In genomic region chr19:47510516-47511127, GRCh38 we compare ENCODE assay signal across 13 cellular contexts. TPM values are rescaled to one million over a fixed set of nuclear protein-coding genes. Genes with fewer than 3 reads are reported as not detected.
DNase-seq lines count a peak whose midpoint lies in the region; ATAC-seq and TF ChIP-seq lines count a peak whose summit lies in the region.
"Had no signal": no experiment of that assay in that cellular context is flagged by ENCODE, and none has a peak within 500 bp of the region (broad histone marks: within the 10 kb centered on the region; RNA-seq: fewer than 3 reads in every experiment).

No MANE protein-coding gene starts in this region.

- H3K4me3 ChIP-seq in transverse colon (no peak overlapping the region), colonic mucosa (no peak overlapping the region)

- H3K4me1 ChIP-seq in transverse colon (peaks cover 33 to 68% (median 45%) of the 10 kb centered on the region in 4 donors), colonic mucosa (peaks cover 12% of the 10 kb centered on the region)

- H3K9me3 Mint-ChIP-seq in activated naive CD4-positive, alpha-beta T cell treated with anti-CD3 and anti-CD28 coated beads, Interleukin-2, amount 10 ng/mL, durations not matched to agents 7 days and 5 days: no peaks in the 10 kb centered on the region
- no peaks in the 10 kb centered on the region for H3K9me3 Mint-ChIP-seq in activated naive CD4-positive, alpha-beta T cell treated with anti-CD3 and anti-CD28 coated beads for 36 hours
- no peaks in the 10 kb centered on the region for H3K9me3 Mint-ChIP-seq in nephron progenitor cell

- peak overlapping the region; percentile 54 for H3K27ac ChIP-seq in caudate nucleus (ENCODE audit: low read depth, low read length)
- peak overlapping the region; percentile 84 to 99 (median 97) for H3K27ac ChIP-seq in transverse colon
- no peak overlapping the region for H3K27ac ChIP-seq in colonic mucosa

- ATAC-seq in GM21360 (IDR thresholded peaks at IDR 0.05; ENCODE audit: unreplicated experiment): no peak
- ATAC-seq: left colon had no signal

- DNase-seq in activated naive CD4-positive, alpha-beta T cell treated with anti-CD3 and anti-CD28 coated beads, Interleukin-2, amount 10 ng/mL, durations not matched to agents 7 days and 5 days: no peak
- DNase-seq in activated naive CD4-positive, alpha-beta T cell treated with anti-CD3 and anti-CD28 coated beads for 36 hours: no peak
- DNase-seq in caudate nucleus (lab: John Stamatoyannopoulos, UW) (peak in 16 of 61 donors; percentile 12 to 65 (median 25)), nephron progenitor cell (no peak), transverse colon (no peak), colonic mucosa (no peak)
- no peak for DNase-seq in activated T-cell treated with anti-CD3 and anti-CD28 coated beads, Interleukin-2, amount 50 U/mL, for 48 hours
- DNase-seq: left colon; NCI-H146; NK-92 treated with Interleukin-12 subunit alpha and Interleukin-12 subunit beta, amount 100 ng/mL, for 24 hours had no signal

- no peak for TF ChIP-seq EP300 in transverse colon (IDR thresholded peaks at IDR 0.05; ENCODE audit: low read depth)

- no peaks in the 10 kb centered on the region for H3K9me3 ChIP-seq in transverse colon
- no peaks in the 10 kb centered on the region for H3K9me3 ChIP-seq in colonic mucosa

- CTCF ChIA-PET in activated naive CD4-positive, alpha-beta T cell treated with anti-CD3 and anti-CD28 coated beads, Interleukin-2, amount 10 ng/mL, durations not matched to agents 7 days and 5 days (lab: Charles Lee): no interaction called here
- CTCF ChIA-PET in activated naive CD4-positive, alpha-beta T cell treated with anti-CD3 and anti-CD28 coated beads for 36 hours (lab: Charles Lee): interaction anchor here (0.7 to 1.5 kb wide), 3 partner anchors 10 to 196 kb away, joined by 3 to 5 read pairs (median 4); partner anchors contain the start of gene KPTN

- H3K36me3 ChIP-seq in transverse colon: no peaks in the 10 kb centered on the region
- no peaks in the 10 kb centered on the region for H3K36me3 ChIP-seq in colonic mucosa

- peaks cover 17% of the 10 kb centered on the region for H3K36me3 Mint-ChIP-seq in activated naive CD4-positive, alpha-beta T cell treated with anti-CD3 and anti-CD28 coated beads, Interleukin-2, amount 10 ng/mL, durations not matched to agents 7 days and 5 days
- H3K36me3 Mint-ChIP-seq in activated naive CD4-positive, alpha-beta T cell treated with anti-CD3 and anti-CD28 coated beads for 36 hours (ENCODE audit: low read depth): peaks cover 1% of the 10 kb centered on the region
- H3K36me3 Mint-ChIP-seq in nephron progenitor cell (ENCODE audit: low read depth): no peaks in the 10 kb centered on the region

- H3K27me3 ChIP-seq in transverse colon (no peaks in the 10 kb centered on the region), colonic mucosa (no peaks in the 10 kb centered on the region)

- peak overlapping the region in 1 of 2 donors; percentile 100 for H3K9ac ChIP-seq in colonic mucosa (ENCODE audit: low read depth in 2 of 2, low read length in 2 of 2)

- H3K27ac Mint-ChIP-seq in activated naive CD4-positive, alpha-beta T cell treated with anti-CD3 and anti-CD28 coated beads, Interleukin-2, amount 10 ng/mL, durations not matched to agents 7 days and 5 days: peak overlapping the region; percentile 19
- H3K27ac Mint-ChIP-seq in activated naive CD4-positive, alpha-beta T cell treated with anti-CD3 and anti-CD28 coated beads for 36 hours: no peak overlapping the region
- H3K27ac Mint-ChIP-seq in nephron progenitor cell: peak overlapping the region; percentile 84

- intact Hi-C loops in activated naive CD4-positive, alpha-beta T cell treated with anti-CD3 and anti-CD28 coated beads for 36 hours (cut with micrococcal nuclease): no loop called here
- intact Hi-C loops in transverse colon (cut with DNase I; ENCODE audit: low total_unique reads): loop anchor here (10.0 kb wide), 2 partner anchors 194 to 274 kb away; no protein-coding TSS in a partner anchor
- intact Hi-C loops in colonic mucosa (cut with DNase I): loop anchor here (10.0 kb wide), 1 partner anchor 184 kb away; no protein-coding TSS in a partner anchor

- no peak overlapping the region for H3K4me3 Mint-ChIP-seq in activated naive CD4-positive, alpha-beta T cell treated with anti-CD3 and anti-CD28 coated beads, Interleukin-2, amount 10 ng/mL, durations not matched to agents 7 days and 5 days
- no peak overlapping the region for H3K4me3 Mint-ChIP-seq in activated naive CD4-positive, alpha-beta T cell treated with anti-CD3 and anti-CD28 coated beads for 36 hours
- H3K4me3 Mint-ChIP-seq in nephron progenitor cell: no peak overlapping the region

- H3K27me3 Mint-ChIP-seq in activated naive CD4-positive, alpha-beta T cell treated with anti-CD3 and anti-CD28 coated beads, Interleukin-2, amount 10 ng/mL, durations not matched to agents 7 days and 5 days: peaks cover 8% of the 10 kb centered on the region
- H3K27me3 Mint-ChIP-seq in activated naive CD4-positive, alpha-beta T cell treated with anti-CD3 and anti-CD28 coated beads for 36 hours (ENCODE audit: low read depth): no peaks in the 10 kb centered on the region
- peaks cover 3% of the 10 kb centered on the region for H3K27me3 Mint-ChIP-seq in nephron progenitor cell (ENCODE audit: low read depth, poor library complexity)

- TF ChIP-seq POLR2A in transverse colon (IDR thresholded peaks at IDR 0.05): no peak

- no peak for TF ChIP-seq CTCF in nephron progenitor cell (IDR thresholded peaks at IDR 0.05)
- TF ChIP-seq CTCF in transverse colon (IDR thresholded peaks at IDR 0.05): no peak
- no peak for TF ChIP-seq CTCF in colonic mucosa (IDR thresholded peaks at IDR 0.05)

- WGBS in transverse colon (ENCODE audit: low coverage in 1 of 2), 2 donors: 0 to 79% methylated on average over 1 to 8 of the region's 12 CpGs

- peaks cover 52% of the 10 kb centered on the region for H3K4me1 Mint-ChIP-seq in activated naive CD4-positive, alpha-beta T cell treated with anti-CD3 and anti-CD28 coated beads, Interleukin-2, amount 10 ng/mL, durations not matched to agents 7 days and 5 days
- peaks cover 52% of the 10 kb centered on the region for H3K4me1 Mint-ChIP-seq in activated naive CD4-positive, alpha-beta T cell treated with anti-CD3 and anti-CD28 coated beads for 36 hours (ENCODE audit: low read depth)
- peaks cover 39% of the 10 kb centered on the region for H3K4me1 Mint-ChIP-seq in nephron progenitor cell

- in situ Hi-C loops in transverse colon (cut with MboI; ENCODE audit: low pct_ligation_motif_present in 1 of 4, low pct_unique_long_range_greater_than_20kb in 1 of 4, low sequenced_read_pairs in 3 of 4): loop anchor here in 3 of 4 donors (5.0 to 10.0 kb wide), 3 partner anchors 76 to 97 kb away; partner anchors contain the start of gene BICRA (in 2 of the 3)

RNA-seq across cellular contexts. Expression of gene NAPA, which starts 4.2 kb away (rescaled TPM):
- 10 to 100 TPM; 72.5 to 75.1 TPM for total RNA-seq in activated naive CD4-positive, alpha-beta T cell treated with anti-CD3 and anti-CD28 coated beads for 36 hours
- 100 to 1,000 TPM in 3 of 4 donors, 10 to 100 TPM in 1; 94.8 to 138 (median 114) TPM for total RNA-seq in transverse colon
- total RNA-seq in colonic mucosa: 100 to 1,000 TPM; 111 to 115 TPM

RNA-seq across cellular contexts. Expression of gene KPTN, which starts 26.6 kb away (rescaled TPM):
- 10 to 100 TPM; 14.2 to 15.5 TPM for total RNA-seq in activated naive CD4-positive, alpha-beta T cell treated with anti-CD3 and anti-CD28 coated beads for 36 hours
- total RNA-seq in transverse colon (1 to 10 TPM in 3 of 4 donors, not detected in 1; 2.2 to 5.7 (median 3.3) TPM), colonic mucosa (10 to 100 TPM in 1 of 2 donors, 1 to 10 TPM in 1; 8.6 to 13.3 TPM)

RNA-seq across cellular contexts. Expression of gene SLC8A2, which starts 38.9 kb away (rescaled TPM):
- not detected for total RNA-seq in activated naive CD4-positive, alpha-beta T cell treated with anti-CD3 and anti-CD28 coated beads for 36 hours
- total RNA-seq in transverse colon (10 to 100 TPM in 2 of 4 donors, 1 to 10 TPM in 1, under 1 TPM in 1; 0.82 to 36.4 (median 9.6) TPM), colonic mucosa (1 to 10 TPM in 1 of 2 donors, under 1 TPM in 1; 0.74 to 2.3 TPM)
- total RNA-seq: HT1080; T-helper 1 cell treated with Interleukin-12 subunit alpha and Interleukin-12 subunit beta and Interleukin-4 antibody, amounts not matched to agents 30 ng/mL and 1 ng/mL, for 36 hours had no signal
